In the genomic region with DNA sequence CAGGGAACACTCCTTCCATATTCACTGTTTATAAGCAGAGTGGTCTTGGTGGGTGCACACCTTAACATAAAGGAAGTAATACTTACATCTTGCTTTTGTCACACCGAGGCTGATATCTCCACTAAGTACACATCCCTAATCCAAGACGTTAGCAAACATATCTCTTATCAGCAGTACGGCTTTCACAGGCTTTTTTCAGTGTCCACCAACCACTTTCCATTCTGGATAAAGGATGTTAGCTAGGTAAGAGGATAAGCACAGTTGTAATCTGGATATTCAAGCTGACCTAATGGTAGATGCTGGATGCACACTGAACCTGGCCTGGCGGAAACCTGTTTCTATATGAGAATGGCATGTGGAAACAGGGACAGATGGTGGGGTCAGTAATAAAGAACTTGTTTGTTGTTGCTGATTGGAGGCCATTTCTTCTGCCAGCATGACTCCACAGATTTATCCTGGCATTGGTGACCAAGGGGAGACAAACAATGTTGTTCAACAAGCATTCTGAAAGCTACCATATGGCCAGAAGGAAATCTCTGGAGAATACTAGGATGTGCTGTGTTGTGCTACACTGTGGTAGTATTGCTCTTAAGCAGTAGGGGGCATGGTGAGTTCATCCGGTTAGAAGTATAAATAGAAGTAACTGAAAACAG, we compare ENCODE assay signal across 1 cellular context.
TF ChIP-seq lines count a peak whose summit lies in the region.

No MANE protein-coding gene starts in this region.

TF ChIP-seq in H1, 55 proteins besides CTCF, POLR2A, EP300 and RAD21:
- TF ChIP-seq RXRA (IDR thresholded peaks at IDR 0.05; ENCODE audit: insufficient read depth, low read depth, low read length) (no peak), TCF12 (IDR thresholded peaks at IDR 0.05; ENCODE audit: low read depth, low read length) (no peak)
